Comparison of ENCODE assay signal across 34 cellular contexts in genomic region chr12:42979746-42980145, GRCh38.
"Had no signal": no experiment of that assay in that cellular context is flagged by ENCODE, and none has a peak within 500 bp of the region (broad histone marks: within the 10 kb centered on the region; RNA-seq: fewer than 3 reads in every experiment).

No MANE protein-coding gene starts in this region.

- H2AFZ ChIP-seq: PC-9 had no signal

- H3K4me1 ChIP-seq: breast epithelium had no signal

- H3K27ac Mint-ChIP-seq: activated CD4-positive, alpha-beta T cell treated with anti-CD3 and anti-CD28 coated beads, Interleukin-2, amount 10 ng/mL, durations not matched to agents 24 days and 14 days; activated CD8-positive, alpha-beta T cell treated with anti-CD3 and anti-CD28 coated beads for 36 hours; activated naive CD8-positive, alpha-beta T cell treated with anti-CD3 and anti-CD28 coated beads for 36 hours; activated T-cell treated with anti-CD3 and anti-CD28 coated beads, Interleukin-2, amount 50 U/mL, for 72 hours; activated T-helper 17 cell treated with anti-CD3 and anti-CD28 coated beads, Interleukin-2, amount 50 U/mL, for 72 hours had no signal

- H3K36me3 ChIP-seq: breast epithelium, MG63, WERI-Rb-1 had no signal

- H3K27ac ChIP-seq: breast epithelium, PC-9, WERI-Rb-1 had no signal

- H3K36me3 Mint-ChIP-seq: activated naive CD8-positive, alpha-beta T cell treated with anti-CD3 and anti-CD28 coated beads for 36 hours had no signal

- H3K4me3 ChIP-seq: breast epithelium, K562, MG63, PC-9 had no signal

- H3K27me3 Mint-ChIP-seq: activated CD4-positive, alpha-beta T cell treated with anti-CD3 and anti-CD28 coated beads, Interleukin-2, amount 10 ng/mL, durations not matched to agents 24 days and 14 days; activated CD8-positive, alpha-beta T cell treated with anti-CD3 and anti-CD28 coated beads for 36 hours; activated naive CD8-positive, alpha-beta T cell treated with anti-CD3 and anti-CD28 coated beads for 36 hours; activated T-helper 17 cell treated with anti-CD3 and anti-CD28 coated beads, Interleukin-2, amount 50 U/mL, for 72 hours had no signal

- H3K9me3 Mint-ChIP-seq: activated CD4-positive, alpha-beta T cell treated with anti-CD3 and anti-CD28 coated beads, Interleukin-2, amount 10 ng/mL, durations not matched to agents 24 days and 14 days had no signal

- H3K4me2 ChIP-seq: PC-9 had no signal

- H3K9me3 ChIP-seq: MG63 had no signal

- H3K27me3 ChIP-seq: breast epithelium, MG63 had no signal

- H3K4me3 Mint-ChIP-seq: activated CD4-positive, alpha-beta T cell treated with anti-CD3 and anti-CD28 coated beads, Interleukin-2, amount 10 ng/mL, durations not matched to agents 24 days and 14 days; activated CD8-positive, alpha-beta T cell treated with anti-CD3 and anti-CD28 coated beads for 36 hours; activated naive CD8-positive, alpha-beta T cell treated with anti-CD3 and anti-CD28 coated beads for 36 hours; activated T-cell treated with anti-CD3 and anti-CD28 coated beads, Interleukin-2, amount 50 U/mL, for 72 hours; activated T-helper 17 cell treated with anti-CD3 and anti-CD28 coated beads, Interleukin-2, amount 50 U/mL, for 72 hours had no signal

- DNase-seq: activated CD4-positive, alpha-beta T cell treated with anti-CD3 and anti-CD28 coated beads, Interleukin-2, amount 10 ng/mL, durations not matched to agents 24 days and 14 days; activated CD4-positive, alpha-beta T cell treated with anti-CD3 and anti-CD28 coated beads, Interleukin-2, amount 50 U/mL, for 4 hours; activated CD4-positive, CD25-positive, alpha-beta regulatory T cell; activated CD8-positive, alpha-beta T cell treated with anti-CD3 and anti-CD28 coated beads for 36 hours; activated effector memory CD4-positive, alpha-beta T cell treated with anti-CD3 and anti-CD28 coated beads, Interleukin-2, amount 50 U/mL, for 16 hours; activated naive CD4-positive, alpha-beta T cell; activated naive CD4-positive, alpha-beta T cell treated with anti-CD3 and anti-CD28 coated beads, Interleukin-2, amount 50 U/mL, for 16 hours; activated naive CD8-positive, alpha-beta T cell treated with anti-CD3 and anti-CD28 coated beads for 36 hours; activated T-cell treated with anti-CD3 and anti-CD28 coated beads, Interleukin-2, amount 50 U/mL, for 1 hour; activated T-cell treated with anti-CD3 and anti-CD28 coated beads, Interleukin-2, amount 50 U/mL, for 72 hours; amniotic stem cell; aorta; MG63; NCI-H1092 treated with DMSO at 0.1 percent for 48 hours; NCI-H1417; NCI-H146; NCI-H187; NCI-H2029 treated with DMSO at 0.1 percent for 48 hours; NCI-H2107; NCI-H226; NCI-H446 treated with DMSO at 0.1 percent for 48 hours; NCI-H524; NCI-H69; NCI-H82; PC-9; Right ventricle myocardium superior; SW 1271; T-helper 1 cell; T-helper 2 cell; T-helper 9 cell; WERI-Rb-1 had no signal

- H3K4me1 Mint-ChIP-seq: activated CD4-positive, alpha-beta T cell treated with anti-CD3 and anti-CD28 coated beads, Interleukin-2, amount 10 ng/mL, durations not matched to agents 24 days and 14 days; activated naive CD8-positive, alpha-beta T cell treated with anti-CD3 and anti-CD28 coated beads for 36 hours; activated T-helper 17 cell treated with anti-CD3 and anti-CD28 coated beads, Interleukin-2, amount 50 U/mL, for 72 hours had no signal

- ATAC-seq: activated CD8-positive, alpha-beta T cell treated with anti-CD3 and anti-CD28 coated beads for 36 hours; activated T-cell treated with anti-CD3 and anti-CD28 coated beads, Interleukin-2, amount 50 U/mL, for 72 hours; activated T-helper 17 cell treated with anti-CD3 and anti-CD28 coated beads, Interleukin-2, amount 50 U/mL, for 72 hours; K562 had no signal
